In the genomic region with DNA sequence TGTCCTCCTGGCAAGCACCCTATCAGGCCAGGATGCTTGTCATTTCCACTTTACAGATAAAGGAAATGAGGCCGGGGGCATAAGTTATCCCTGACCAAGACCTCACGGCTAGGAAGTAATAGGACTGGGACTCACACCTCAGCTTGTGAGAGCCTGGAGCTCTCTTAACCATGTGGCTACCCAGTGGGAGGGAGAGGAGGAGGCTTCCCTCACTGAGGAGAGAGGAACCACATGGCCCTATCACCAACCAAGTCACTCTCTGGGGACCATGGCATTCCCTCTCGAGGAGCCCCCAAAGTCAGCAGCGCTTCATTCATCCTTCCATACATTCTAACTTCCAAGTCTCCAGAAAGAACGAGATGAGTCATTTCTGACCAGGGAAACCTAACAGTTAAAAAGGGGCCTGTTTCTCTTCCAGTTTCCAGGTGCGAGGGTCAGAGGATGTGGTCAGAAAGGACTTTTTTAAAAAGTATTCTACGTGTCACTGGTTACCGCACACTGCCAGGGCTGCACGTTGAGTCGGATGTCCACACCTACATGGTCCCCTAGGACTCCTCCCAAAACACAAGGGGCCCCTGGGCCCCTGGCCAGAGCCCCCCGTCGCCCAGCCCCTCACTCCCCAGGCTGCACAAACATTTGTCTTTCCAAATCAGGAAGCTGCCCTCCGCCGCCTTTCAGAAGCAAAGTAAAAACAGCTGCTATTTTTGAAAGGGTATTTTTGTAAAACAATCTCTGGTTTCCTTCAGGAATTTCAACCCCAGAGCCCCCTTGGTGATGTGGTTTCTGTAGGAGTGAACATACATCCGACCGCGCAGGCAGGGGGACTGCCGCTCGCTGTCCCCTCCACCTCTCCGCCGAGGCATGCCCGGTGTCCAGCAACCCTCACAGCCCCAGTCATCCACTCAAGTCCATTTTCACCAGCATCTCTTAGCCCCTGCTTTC, we compare ENCODE assay signal across 10 cellular contexts.
DNase-seq lines count a peak whose midpoint lies in the region; ATAC-seq and TF ChIP-seq lines count a peak whose summit lies in the region.
"Had no signal": no experiment of that assay in that cellular context is flagged by ENCODE, and none has a peak within 500 bp of the region (broad histone marks: within the 10 kb centered on the region; RNA-seq: fewer than 3 reads in every experiment).

No MANE protein-coding gene starts in this region.

- TF ChIP-seq POLR2A in transverse colon (IDR thresholded peaks at IDR 0.05), result no peak

- H3K4me3 ChIP-seq in cardiac muscle cell, result no peak overlapping the region
- no peak overlapping the region for H3K4me3 ChIP-seq in transverse colon
- H3K4me3 ChIP-seq: SJSA1 had no signal

- H3K27me3 ChIP-seq in cardiac muscle cell (no peaks in the 10 kb centered on the region), transverse colon (no peaks in the 10 kb centered on the region)
- H3K27me3 ChIP-seq: SJSA1 had no signal

- DNase-seq in cardiac muscle cell (ENCODE audit: low read depth in 1 of 2, low spot score in 1 of 2) (peak; percentile 15 to 59), cardiac septum (ENCODE audit: low spot score) (no peak), brain pericyte (ENCODE audit: low read depth, low spot score) (peak; percentile 64), transverse colon (peak; percentile 49), NCI-H446 treated with DMSO at 0.1 percent for 48 hours (lab: John Stamatoyannopoulos, UW) (no peak)
- no peak for DNase-seq in activated CD4-positive, alpha-beta T cell treated with anti-CD3 and anti-CD28 coated beads for 1 hour
- DNase-seq: foreskin melanocyte had no signal

- H3K27ac ChIP-seq in cardiac muscle cell (no peak overlapping the region), transverse colon (peak overlapping the region in 2 of 4 donors; percentile 31 to 52)
- H3K27ac ChIP-seq: SJSA1 had no signal

- ATAC-seq in HG03097 (IDR thresholded peaks at IDR 0.05; ENCODE audit: low FRiP score, unreplicated experiment) (peak; percentile 48), GM18858 (IDR thresholded peaks at IDR 0.05; ENCODE audit: unreplicated experiment) (no peak)

- H3K4me1 ChIP-seq in cardiac muscle cell (ENCODE audit: low read depth), result peaks cover 6% of the 10 kb centered on the region
- H3K4me1 ChIP-seq in transverse colon, result peaks cover 0 to 8% (median 0%) of the 10 kb centered on the region in 4 donors
- H3K4me1 ChIP-seq: SJSA1 had no signal

- TF ChIP-seq EP300 in transverse colon (IDR thresholded peaks at IDR 0.05; ENCODE audit: low read depth), result no peak

- TF ChIP-seq CTCF in cardiac muscle cell (IDR thresholded peaks at IDR 0.05; ENCODE audit: low read depth, low read length), result no peak
- no peak for TF ChIP-seq CTCF in transverse colon (IDR thresholded peaks at IDR 0.05)

- WGBS in transverse colon (ENCODE audit: low coverage in 1 of 2), 2 donors, result 49 to 55% methylated on average over 11 to 22 of the region's 22 CpGs

- intact Hi-C loops in cardiac septum (cut with DNase I), result no loop called here
- intact Hi-C loops in transverse colon (cut with DNase I; ENCODE audit: low total_unique reads), result no loop called here

- in situ Hi-C loops in transverse colon (cut with MboI; ENCODE audit: low pct_ligation_motif_present in 1 of 4, low pct_unique_long_range_greater_than_20kb in 1 of 4, low sequenced_read_pairs in 3 of 4), result no loop called here

- H3K9me3 ChIP-seq in cardiac muscle cell (ENCODE audit: low read depth) (no peaks in the 10 kb centered on the region), transverse colon (no peaks in the 10 kb centered on the region)

- H3K36me3 ChIP-seq in cardiac muscle cell, result no peaks in the 10 kb centered on the region
- no peaks in the 10 kb centered on the region for H3K36me3 ChIP-seq in transverse colon
- H3K36me3 ChIP-seq: SJSA1 had no signal

Comparison
In these comparisons a context has a peak if more than half of its experiments do, and no peak if none do; other contexts are left out.
1. DNase-seq: peak in cardiac muscle cell (2 of 2), brain pericyte (single experiment) and transverse colon (single experiment); none in cardiac septum (single experiment), activated CD4-positive, alpha-beta T cell treated with anti-CD3 and anti-CD28 coated beads for 1 hour (single experiment) and NCI-H446 treated with DMSO at 0.1 percent for 48 hours (single experiment).